Comparison of ENCODE assay signal across 2 cellular contexts in the genomic region with DNA sequence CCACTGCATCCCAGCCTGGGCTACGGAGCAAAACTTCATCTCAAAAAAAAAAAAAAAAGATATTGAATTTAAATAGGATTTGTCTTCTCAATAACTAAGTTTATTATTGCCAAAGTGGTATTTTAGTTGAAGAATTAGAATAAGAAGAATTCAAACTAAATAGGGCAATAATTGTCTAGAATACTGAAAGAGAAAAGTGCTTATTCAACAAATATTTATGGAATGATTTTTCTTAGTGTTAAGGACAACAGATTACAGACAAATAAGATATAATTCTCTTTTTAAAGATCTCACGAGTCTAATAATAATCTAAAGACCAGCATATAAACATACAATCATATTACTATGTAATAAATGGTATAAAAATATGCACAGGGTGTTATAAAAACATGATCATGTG.
TF ChIP-seq lines count a peak whose summit lies in the region.

No MANE protein-coding gene starts in this region.

TF ChIP-seq in HepG2, 621 proteins besides CTCF, POLR2A, EP300 and RAD21:
- TF ChIP-seq MAFF (IDR thresholded peaks at IDR 0.05; ENCODE audit: low read depth, low read length) = peak; percentile 47; the same call in 1 of the 2 replicates
- no peak for TF ChIP-seq LCORL (IDR thresholded peaks at IDR 0.05)
- TF ChIP-seq LCORL (CRISPR knock-in tag; IDR thresholded peaks at IDR 0.05) = no peak
- TF ChIP-seq MAFK (conservative IDR thresholded peaks at IDR 0.05 in 1 of 2, IDR thresholded peaks at IDR 0.05 in 1 of 2; ENCODE audit: low read length in 2 of 2) = peak; percentile 48 to 82; a peak in 3 of 4 replicates
- TF ChIP-seq ZNF24 (IDR thresholded peaks at IDR 0.05) = no peak
- no peak for TF ChIP-seq ISL2 (CRISPR knock-in tag; IDR thresholded peaks at IDR 0.05)
- TF ChIP-seq HHEX (CRISPR knock-in tag; IDR thresholded peaks at IDR 0.05) = no peak
- TF ChIP-seq NFYB (CRISPR knock-in tag; IDR thresholded peaks at IDR 0.05) = no peak
TF ChIP-seq in HepG2: peak in this region for 2.

TF ChIP-seq in IMR-90, 13 proteins besides CTCF, POLR2A, EP300 and RAD21:
- no peak for TF ChIP-seq FOS (IDR thresholded peaks at IDR 0.05; ENCODE audit: low read depth, low read length)
- TF ChIP-seq NFE2L2 (IDR thresholded peaks at IDR 0.05; ENCODE audit: low read depth, low read length) = no peak
- TF ChIP-seq MAZ (IDR thresholded peaks at IDR 0.05; ENCODE audit: borderline replicate concordance, low read depth, low read length) = no peak
- TF ChIP-seq, protein P1, sequence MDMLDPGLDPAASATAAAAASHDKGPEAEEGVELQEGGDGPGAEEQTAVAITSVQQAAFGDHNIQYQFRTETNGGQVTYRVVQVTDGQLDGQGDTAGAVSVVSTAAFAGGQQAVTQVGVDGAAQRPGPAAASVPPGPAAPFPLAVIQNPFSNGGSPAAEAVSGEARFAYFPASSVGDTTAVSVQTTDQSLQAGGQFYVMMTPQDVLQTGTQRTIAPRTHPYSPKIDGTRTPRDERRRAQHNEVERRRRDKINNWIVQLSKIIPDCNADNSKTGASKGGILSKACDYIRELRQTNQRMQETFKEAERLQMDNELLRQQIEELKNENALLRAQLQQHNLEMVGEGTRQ (IDR thresholded peaks at IDR 0.05; ENCODE audit: low read depth, low read length) = no peak
- TF ChIP-seq MAFK (IDR thresholded peaks at IDR 0.05; ENCODE audit: low read depth, low read length) = peak; percentile 69
